In genomic region chr9:61668846-61669245, GRCh38 we compare ENCODE assay signal across 20 cellular contexts.
DNase-seq lines count a peak whose midpoint lies in the region; ATAC-seq and TF ChIP-seq lines count a peak whose summit lies in the region.
"Had no signal": no experiment of that assay in that cellular context is flagged by ENCODE, and none has a peak within 500 bp of the region (broad histone marks: within the 10 kb centered on the region; RNA-seq: fewer than 3 reads in every experiment).

No MANE protein-coding gene starts in this region.

- H3K4me1 Mint-ChIP-seq in endothelial cell (ENCODE audit: unreplicated experiment): no peaks in the 10 kb centered on the region
- peaks cover 0 to 3% (median 1%) of the 10 kb centered on the region in 4 donors for H3K4me1 Mint-ChIP-seq in CD4-positive, alpha-beta memory T cell
- H3K4me1 Mint-ChIP-seq: IgD-negative memory B cell had no signal

- POLR2A ChIA-PET in CD4-positive, alpha-beta memory T cell (lab: Charles Lee; ENCODE audit: partially characterized antibody): no interaction called here

- H3K27me3 Mint-ChIP-seq in endothelial cell (ENCODE audit: unreplicated experiment): peaks cover 38% of the 10 kb centered on the region
- peaks cover 0 to 1% of the 10 kb centered on the region in 2 donors for H3K27me3 Mint-ChIP-seq in CD4-positive, alpha-beta memory T cell
- H3K27me3 Mint-ChIP-seq: CD8-positive, alpha-beta memory T cell; IgD-negative memory B cell had no signal

- peak overlapping the region; percentile 56 for H3K4me3 Mint-ChIP-seq in endothelial cell (ENCODE audit: unreplicated experiment)
- H3K4me3 Mint-ChIP-seq in CD4-positive, alpha-beta memory T cell: no peak overlapping the region
- H3K4me3 Mint-ChIP-seq: CD8-positive, alpha-beta memory T cell; IgD-negative memory B cell had no signal

- CTCF ChIA-PET in CD4-positive, alpha-beta memory T cell (lab: Charles Lee; ENCODE audit: partially characterized antibody): no interaction called here

- no peak overlapping the region for H3K27ac ChIP-seq in right atrium auricular region
- H3K27ac ChIP-seq in CD4-positive, alpha-beta memory T cell (ENCODE audit: low read depth, low read length): no peak overlapping the region
- H3K27ac ChIP-seq: A549, KMS-11, PC-9 had no signal

- no peaks in the 10 kb centered on the region for H3K4me1 ChIP-seq in right atrium auricular region
- H3K4me1 ChIP-seq in CD4-positive, alpha-beta memory T cell (ENCODE audit: insufficient read depth, low read length): no peaks in the 10 kb centered on the region
- H3K4me1 ChIP-seq: A549 had no signal

- DNase-seq in right atrium auricular region (ENCODE audit: low spot score) (peak; percentile 32), Right ventricle myocardium inferior (ENCODE audit: missing footprints) (no peak), endothelial cell (ENCODE audit: low spot score) (no peak), sciatic nerve (ENCODE audit: low spot score) (peak; percentile 18), HuH-7 (ENCODE audit: low spot score) (no peak), UCSD-AML1 (lab: John Stamatoyannopoulos, UW; ENCODE audit: unreplicated experiment) (no peak)
- DNase-seq in CD4-positive, alpha-beta memory T cell: no peak
- DNase-seq: C1 segment of cervical spinal cord; CD8-positive, alpha-beta memory T cell; DMS79 treated with DMSO at 0.1 percent for 48 hours; GF-D8; MM.1S; NCI-H2029; NCI-H2227 treated with DMSO at 0.1 percent for 48 hours; NCI-H526 treated with DMSO at 0.1 percent for 48 hours; PC-9; SHP77 had no signal

- H3K36me3 Mint-ChIP-seq in endothelial cell (ENCODE audit: low read depth, unreplicated experiment): peaks cover 37% of the 10 kb centered on the region
- H3K36me3 Mint-ChIP-seq in CD4-positive, alpha-beta memory T cell: peaks cover 3 to 4% of the 10 kb centered on the region in 2 donors
- H3K36me3 Mint-ChIP-seq: IgD-negative memory B cell had no signal

- no peak overlapping the region for H3K27ac Mint-ChIP-seq in endothelial cell (ENCODE audit: unreplicated experiment)
- no peak overlapping the region for H3K27ac Mint-ChIP-seq in CD4-positive, alpha-beta memory T cell
- H3K27ac Mint-ChIP-seq: CD8-positive, alpha-beta memory T cell; IgD-negative memory B cell had no signal

- H3K9me3 ChIP-seq in right atrium auricular region: no peaks in the 10 kb centered on the region
- peaks cover 0 to 4% of the 10 kb centered on the region in 2 donors for H3K9me3 ChIP-seq in CD4-positive, alpha-beta memory T cell (ENCODE audit: control insufficient read depth in 1 of 2, low read length in 2 of 2)

- TF ChIP-seq CTCF in right atrium auricular region (IDR thresholded peaks at IDR 0.05) (no peak), endothelial cell (IDR thresholded peaks at IDR 0.05; ENCODE audit: unreplicated experiment) (no peak)

- peaks cover 58% of the 10 kb centered on the region for H3K9me3 Mint-ChIP-seq in endothelial cell (ENCODE audit: unreplicated experiment)
- H3K9me3 Mint-ChIP-seq in CD4-positive, alpha-beta memory T cell: peaks cover 0 to 64% (median 33%) of the 10 kb centered on the region in 8 donors

- no peak for ATAC-seq in Right ventricle myocardium inferior
- ATAC-seq in sciatic nerve: no peak
- ATAC-seq: A549 had no signal

- H3K36me3 ChIP-seq in right atrium auricular region: no peaks in the 10 kb centered on the region
- no peaks in the 10 kb centered on the region for H3K36me3 ChIP-seq in CD4-positive, alpha-beta memory T cell (ENCODE audit: insufficient read depth, low read length)

- H3K4me3 ChIP-seq in right atrium auricular region: no peak overlapping the region
- no peak overlapping the region for H3K4me3 ChIP-seq in CD4-positive, alpha-beta memory T cell (ENCODE audit: low read length in 2 of 2)
- H3K4me3 ChIP-seq: A549, PC-9 had no signal

- no peaks in the 10 kb centered on the region for H3K27me3 ChIP-seq in right atrium auricular region
- no peaks in the 10 kb centered on the region for H3K27me3 ChIP-seq in CD4-positive, alpha-beta memory T cell (ENCODE audit: insufficient read depth, low read length)

- intact Hi-C loops in Right ventricle myocardium inferior (cut with DNase I) (no loop called here), sciatic nerve (cut with DNase I) (no loop called here)
- intact Hi-C loops in CD4-positive, alpha-beta memory T cell (cut with micrococcal nuclease): no loop called here

Comparison
In these comparisons a context has a peak if more than half of its experiments do, and no peak if none do; other contexts are left out.
1. DNase-seq: peak in right atrium auricular region (single experiment) and sciatic nerve (single experiment); none in Right ventricle myocardium inferior (single experiment), endothelial cell (single experiment), CD4-positive, alpha-beta memory T cell (0 of 5), HuH-7 (single experiment) and UCSD-AML1 (single experiment).